15 cellular contexts compared by ENCODE assay signal in the genomic region with DNA sequence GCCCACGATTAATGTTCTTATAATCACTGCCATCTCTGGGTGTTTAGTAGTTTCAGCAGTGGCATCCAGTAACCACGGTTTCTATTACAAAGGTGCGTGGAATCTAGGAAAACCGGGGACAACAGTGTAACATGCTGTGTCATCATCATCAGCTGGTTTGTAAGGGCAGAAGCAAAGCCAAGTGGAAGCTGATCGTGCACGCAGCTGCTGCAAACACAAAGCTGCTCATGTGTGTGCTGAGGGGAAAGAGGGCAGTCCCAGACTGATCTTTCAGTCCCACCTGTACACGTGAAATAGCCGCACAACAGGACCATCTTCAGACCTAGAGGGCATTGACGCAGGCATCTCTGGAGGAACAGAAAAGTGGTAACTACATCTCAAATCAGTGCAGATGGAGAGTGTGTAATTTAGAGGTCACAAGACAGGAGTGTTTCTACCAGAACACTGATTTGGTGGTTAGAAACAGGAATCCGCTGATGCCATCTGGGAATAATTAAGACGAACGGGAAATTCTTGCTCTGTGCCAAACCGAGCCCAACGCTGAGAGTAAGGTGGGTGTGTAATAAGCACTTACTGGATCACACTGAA. TPM values are rescaled to one million over a fixed set of nuclear protein-coding genes. Genes with fewer than 3 reads are reported as not detected.
DNase-seq lines count a peak whose midpoint lies in the region; ATAC-seq and TF ChIP-seq lines count a peak whose summit lies in the region.
"Had no signal": no experiment of that assay in that cellular context is flagged by ENCODE, and none has a peak within 500 bp of the region (broad histone marks: within the 10 kb centered on the region; RNA-seq: fewer than 3 reads in every experiment).

No MANE protein-coding gene starts in this region.

- peak; percentile 69 for DNase-seq in DMS 273 (lab: John Stamatoyannopoulos, UW; ENCODE audit: unreplicated experiment)
- peak; percentile 96 for DNase-seq in RPMI7951 (ENCODE audit: low read depth)
- DNase-seq in fibroblast of mammary gland (ENCODE audit: low read depth): peak; percentile 95
- DNase-seq in skeletal muscle cell (ENCODE audit: low read depth): peak; percentile 74
- no peak for DNase-seq in stimulated activated CD4-positive, alpha-beta T cell treated with anti-CD3 and anti-CD28 coated beads, Interleukin-2, amount 100 ng/mL, for 48 hours
- no peak for DNase-seq in Peyer's patch
- DNase-seq in NCI-H1417 (lab: John Stamatoyannopoulos, UW): no peak
- DNase-seq: activated CD4-positive, alpha-beta T cell treated with anti-CD3 and anti-CD28 coated beads for 36 hours; kidney; NCI-H1436 treated with DMSO at 0.1 percent for 48 hours; SW 1271 had no signal

- no peak for TF ChIP-seq POLR2A in Peyer's patch (IDR thresholded peaks at IDR 0.05)

- no peaks in the 10 kb centered on the region for H3K4me1 ChIP-seq in Peyer's patch
- H3K4me1 ChIP-seq: HAP-1 had no signal

- H3K27ac ChIP-seq in Peyer's patch: no peak overlapping the region
- H3K27ac ChIP-seq: neutrophil had no signal

- H3K27me3 ChIP-seq in Peyer's patch: no peaks in the 10 kb centered on the region
- H3K27me3 ChIP-seq: neutrophil had no signal

- H3K4me3 ChIP-seq in fibroblast of mammary gland (ENCODE audit: control insufficient read depth, low read depth, low read length) (peak overlapping the region; percentile 22), skeletal muscle cell (ENCODE audit: low read depth, low read length) (no peak overlapping the region), Peyer's patch (no peak overlapping the region)
- H3K4me3 ChIP-seq: HAP-1 had no signal

- no peaks in the 10 kb centered on the region for H3K9me3 ChIP-seq in Peyer's patch
- H3K9me3 ChIP-seq: HAP-1, neutrophil had no signal

- H3K36me3 ChIP-seq in Peyer's patch: peaks cover 0 to 41% (median 0%) of the 10 kb centered on the region in 3 donors

- no peak for ATAC-seq in HG02759 (IDR thresholded peaks at IDR 0.05; ENCODE audit: unreplicated experiment)
- ATAC-seq: activated CD4-positive, alpha-beta T cell treated with anti-CD3 and anti-CD28 coated beads for 36 hours; stimulated activated effector memory CD8-positive, alpha-beta T cell treated with anti-CD3 and anti-CD28 coated beads, Interleukin-12 subunit alpha, Interleukin-12 subunit beta, amount 100 ng/mL, for 72 hours had no signal

- TF ChIP-seq CTCF in fibroblast of mammary gland (conservative IDR thresholded peaks at IDR 0.05; ENCODE audit: control insufficient read depth, insufficient read depth, low read depth, low read length) (no peak), Peyer's patch (IDR thresholded peaks at IDR 0.05) (no peak)

RNA-seq across cellular contexts. Expression of gene ANKRD16, which starts 13.4 kb away (rescaled TPM):
- total RNA-seq in RPMI7951 (2014; rRNA removed; shearing (Covaris generic)): 3.5 and 5.8 TPM in 2 replicates
- 10 to 100 TPM in 3 of 4 donors, 1 to 10 TPM in 1; 5.3 to 15.3 (median 11.9) TPM for total RNA-seq in Peyer's patch

RNA-seq across cellular contexts. Expression of gene FBH1, which starts 13.8 kb away (rescaled TPM):
- 73.9 and 92.2 TPM in 2 replicates for total RNA-seq in RPMI7951 (2014; rRNA removed; shearing (Covaris generic))
- 100 to 1,000 TPM; 101 to 169 (median 138) TPM for total RNA-seq in Peyer's patch

Comparison
In these comparisons a context has a peak if more than half of its experiments do, and no peak if none do; other contexts are left out.
1. DNase-seq: peak in DMS 273 (single experiment), RPMI7951 (single experiment), fibroblast of mammary gland (single experiment) and skeletal muscle cell (single experiment); none in stimulated activated CD4-positive, alpha-beta T cell treated with anti-CD3 and anti-CD28 coated beads, Interleukin-2, amount 100 ng/mL, for 48 hours (0 of 2), Peyer's patch (0 of 3) and NCI-H1417 (0 of 3).